In the genomic region with DNA sequence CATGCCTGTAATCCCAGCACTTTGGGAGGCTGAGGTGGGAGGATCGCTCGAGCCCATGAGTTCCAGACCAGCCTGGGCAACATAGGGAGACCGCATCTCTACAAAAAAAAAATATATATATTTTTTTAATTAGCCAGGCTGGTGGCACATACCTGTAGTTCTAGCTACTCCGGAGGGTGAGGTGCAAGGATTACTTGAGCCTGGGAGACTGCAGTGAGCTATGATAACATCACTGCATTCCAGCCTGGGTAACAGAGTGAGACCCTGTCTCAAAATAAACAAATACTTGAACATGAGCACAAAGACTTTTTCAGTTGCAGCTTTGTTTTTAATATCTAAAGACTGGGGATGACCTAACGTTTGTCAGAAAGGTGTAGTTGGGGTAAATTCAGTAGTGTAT, we compare ENCODE assay signal across 18 cellular contexts. TPM values are rescaled to one million over a fixed set of nuclear protein-coding genes. Genes with fewer than 3 reads are reported as not detected.
DNase-seq lines count a peak whose midpoint lies in the region; ATAC-seq, FAIRE-seq and TF ChIP-seq lines count a peak whose summit lies in the region.
"Had no signal": no experiment of that assay in that cellular context is flagged by ENCODE, and none has a peak within 500 bp of the region (broad histone marks: within the 10 kb centered on the region; RNA-seq: fewer than 3 reads in every experiment).

No MANE protein-coding gene starts in this region.

- H3K9me3 ChIP-seq in T-helper 17 cell (ENCODE audit: control insufficient read depth, low read length, poor library complexity, severe bottlenecking) (no peaks in the 10 kb centered on the region), thyroid gland (no peaks in the 10 kb centered on the region)
- H3K9me3 ChIP-seq: HAP-1 had no signal

- H3K27me3 Mint-ChIP-seq in T-helper 17 cell (no peaks in the 10 kb centered on the region), mesothelial cell of epicardium (ENCODE audit: low read depth) (no peaks in the 10 kb centered on the region)
- H3K27me3 Mint-ChIP-seq: CD4-positive, alpha-beta memory T cell had no signal

- H3K4me1 Mint-ChIP-seq in T-helper 17 cell (peaks cover 36% of the 10 kb centered on the region), mesothelial cell of epicardium (peaks cover 7% of the 10 kb centered on the region)
- H3K4me1 Mint-ChIP-seq: GM23338 had no signal

- intact Hi-C loops in thyroid gland (cut with DNase I): no loop called here

- no peak overlapping the region for H3K4me3 Mint-ChIP-seq in T-helper 17 cell
- H3K4me3 Mint-ChIP-seq in mesothelial cell of epicardium: no peak overlapping the region
- H3K4me3 Mint-ChIP-seq: CD4-positive, alpha-beta memory T cell; GM23338; HFFc6 had no signal

- peak; percentile 24 for FAIRE-seq in GM12892 (lab: Jason Lieb, UNC)
- FAIRE-seq: GM12891, H54 had no signal

- H3K9me3 Mint-ChIP-seq in mesothelial cell of epicardium: no peaks in the 10 kb centered on the region
- H3K9me3 Mint-ChIP-seq: CD4-positive, alpha-beta memory T cell; GM23338; HFFc6 had no signal

- 58 to 61% methylated on average over 5 of the region's 5 CpGs for WGBS in thyroid gland, 2 donors

- H3K27me3 ChIP-seq in thyroid gland: no peaks in the 10 kb centered on the region

- H3K36me3 Mint-ChIP-seq in T-helper 17 cell (ENCODE audit: low read depth) (peaks cover 8% of the 10 kb centered on the region), mesothelial cell of epicardium (peaks cover 35% of the 10 kb centered on the region)

- no peak for ATAC-seq in T-helper 17 cell
- no peak for ATAC-seq in GM18861 (IDR thresholded peaks at IDR 0.05; ENCODE audit: unreplicated experiment)
- ATAC-seq: GM23338 had no signal

- H3K4me3 ChIP-seq in thyroid gland (replicated peaks in 1 of 3): no peak overlapping the region
- H3K4me3 ChIP-seq: GM23338, HAP-1 had no signal

- peaks cover 13 to 57% of the 10 kb centered on the region in 2 donors for H3K36me3 ChIP-seq in thyroid gland

- H3K27ac Mint-ChIP-seq in T-helper 17 cell (peak overlapping the region; percentile 62), mesothelial cell of epicardium (peak overlapping the region; percentile 1)
- H3K27ac Mint-ChIP-seq: GM23338, HFFc6 had no signal

- TF ChIP-seq POLR2A in GM12892 (IDR thresholded peaks at IDR 0.05; ENCODE audit: low read depth, low read length) (no peak), thyroid gland (IDR thresholded peaks at IDR 0.05) (no peak)

- no peak for DNase-seq in GM12892 (ENCODE audit: insufficient read length)
- no peak for DNase-seq in T-helper 17 cell
- no peak for DNase-seq in mesothelial cell of epicardium (ENCODE audit: low spot score in 2 of 2, unreplicated experiment in 2 of 2)
- DNase-seq in thyroid gland: peak; percentile 60
- DNase-seq in cortex of kidney (lab: John Stamatoyannopoulos, UW): no peak
- DNase-seq: C1 segment of cervical spinal cord; Calu3; CD4-positive, alpha-beta memory T cell; COR-L47; DMS53; DMS79 treated with DMSO at 0.1 percent for 48 hours; GF-D8; HFFc6 had no signal

- TF ChIP-seq CTCF in mesothelial cell of epicardium (IDR thresholded peaks at IDR 0.05; ENCODE audit: unreplicated experiment) (no peak), thyroid gland (IDR thresholded peaks at IDR 0.05) (no peak)

- peak overlapping the region; percentile 51 to 68 (median 65) for H3K27ac ChIP-seq in thyroid gland

- peaks cover 14 to 16% of the 10 kb centered on the region in 2 donors for H3K4me1 ChIP-seq in thyroid gland

RNA-seq across cellular contexts. Expression of a gene that starts 31.3 kb away (rescaled TPM):
- polyA plus RNA-seq in GM12892 (2012; ENCODE audit: missing spikeins): 81.7 TPM
- total RNA-seq in T-helper 17 cell (under 1 TPM in 1 of 2 donors, not detected in 1; 0.32 TPM), mesothelial cell of epicardium (7.0 to 9.2 TPM (median 7.3 TPM) in 3 replicates), thyroid gland (10 to 100 TPM; 20.6 to 62.3 (median 51.0) TPM)

Comparison
In these comparisons a context has a peak if more than half of its experiments do, and no peak if none do; other contexts are left out.
1. DNase-seq: peak in thyroid gland (2 of 2); none in GM12892 (single experiment), T-helper 17 cell (0 of 3), mesothelial cell of epicardium (0 of 2) and cortex of kidney (single experiment).